ENCODE assay signal across 8 cellular contexts in genomic region chr17:17445925-17446665, GRCh38. TPM values are rescaled to one million over a fixed set of nuclear protein-coding genes. Genes with fewer than 3 reads are reported as not detected.
DNase-seq lines count a peak whose midpoint lies in the region; ATAC-seq and TF ChIP-seq lines count a peak whose summit lies in the region.

No MANE protein-coding gene starts in this region.

- intact Hi-C loops in Right ventricle myocardium inferior (cut with DNase I), result no loop called here
- intact Hi-C loops in vagina (cut with DNase I), result no loop called here
- intact Hi-C loops in A673 (cut with micrococcal nuclease; ENCODE audit: unreplicated experiment), result no loop called here

- ATAC-seq in Right ventricle myocardium inferior (peak; percentile 23), HG03025 (IDR thresholded peaks at IDR 0.05; ENCODE audit: low FRiP score, unreplicated experiment) (no peak)

- BruUV-seq in A673 (replicated peaks; lab: Mats Ljungman, UMichigan), result no TSS peak

- CTCF ChIA-PET in A673 (lab: Charles Lee), result interaction anchor here (0.6 kb wide), 1 partner anchor 193 kb away, joined by 3 read pairs; no protein-coding TSS in a partner anchor

- H3K36me3 ChIP-seq in right atrium auricular region (no peaks in the 10 kb centered on the region), adipocyte (ENCODE audit: control insufficient read depth, insufficient read depth, low read length, severe bottlenecking) (no peaks in the 10 kb centered on the region), vagina (no peaks in the 10 kb centered on the region), A673 (ENCODE audit: insufficient read depth, low read length, poor library complexity, severe bottlenecking) (no peaks in the 10 kb centered on the region)

- TF ChIP-seq CTCF in right atrium auricular region (IDR thresholded peaks at IDR 0.05) (no peak), vagina (IDR thresholded peaks at IDR 0.05) (no peak), A673 (conservative IDR thresholded peaks at IDR 0.05; ENCODE audit: low read depth, low read length) (no peak)

- H3K9me3 ChIP-seq in right atrium auricular region, result no peaks in the 10 kb centered on the region
- H3K9me3 ChIP-seq in adipocyte (ENCODE audit: control insufficient read depth, low read length), result peaks cover 4% of the 10 kb centered on the region
- no peaks in the 10 kb centered on the region for H3K9me3 ChIP-seq in vagina
- no peaks in the 10 kb centered on the region for H3K9me3 ChIP-seq in A673 (ENCODE audit: low read depth, low read length, poor library complexity, severe bottlenecking)

- DNase-seq in Right ventricle myocardium inferior (ENCODE audit: missing footprints) (no peak), right atrium auricular region (ENCODE audit: low spot score) (no peak), adipocyte (ENCODE audit: low read depth) (peak; percentile 70), kidney tubule cell (ENCODE audit: low spot score) (peak; percentile 99), vagina (ENCODE audit: extremely low spot score in 2 of 2) (no peak), A673 (ENCODE audit: low spot score) (no peak), globus pallidus (ENCODE audit: low spot score) (no peak)

- H3K27me3 ChIP-seq in right atrium auricular region, result no peaks in the 10 kb centered on the region
- no peaks in the 10 kb centered on the region for H3K27me3 ChIP-seq in adipocyte (replicated peaks; ENCODE audit: control insufficient read depth, insufficient read depth, low read length)
- no peaks in the 10 kb centered on the region for H3K27me3 ChIP-seq in vagina
- no peaks in the 10 kb centered on the region for H3K27me3 ChIP-seq in A673 (replicated peaks; ENCODE audit: insufficient read depth, low read depth, low read length, poor library complexity)

- no peak for TF ChIP-seq POLR2A in vagina (IDR thresholded peaks at IDR 0.05)

- H3K4me3 ChIP-seq in right atrium auricular region, result no peak overlapping the region
- H3K4me3 ChIP-seq in adipocyte (ENCODE audit: low read length), result no peak overlapping the region
- H3K4me3 ChIP-seq in vagina, result no peak overlapping the region
- H3K4me3 ChIP-seq in A673 (ENCODE audit: low read depth, low read length, poor library complexity, severe bottlenecking), result no peak overlapping the region

- H3K9ac ChIP-seq in adipocyte (ENCODE audit: low read length), result no peak overlapping the region

- H3K4me1 ChIP-seq in right atrium auricular region (peaks cover 0 to 11% of the 10 kb centered on the region in 2 donors), adipocyte (ENCODE audit: control insufficient read depth, insufficient read depth, low read length) (peaks cover 9% of the 10 kb centered on the region), vagina (peaks cover 13% of the 10 kb centered on the region), A673 (ENCODE audit: insufficient read depth, low read length, poor library complexity, severe bottlenecking) (no peaks in the 10 kb centered on the region)

- POLR2A ChIA-PET in A673 (lab: Charles Lee; ENCODE audit: low non-redundant PET), result no interaction called here

- H3K27ac ChIP-seq in right atrium auricular region (no peak overlapping the region), vagina (peak overlapping the region; percentile 42), A673 (ENCODE audit: low read depth, low read length, poor library complexity, severe bottlenecking) (no peak overlapping the region)

RNA-seq across cellular contexts. Expression of gene MED9, which starts 30.7 kb away (rescaled TPM):
- 40.4 TPM for total RNA-seq in Right ventricle myocardium inferior
- 10 to 100 TPM; 36.7 to 41.0 TPM for total RNA-seq in right atrium auricular region
- 18.9 TPM for total RNA-seq in vagina
- 20.4 and 21.6 TPM in 2 replicates for total RNA-seq in A673 (2021)

RNA-seq across cellular contexts. Expression of gene RASD1, which starts 50.1 kb away (rescaled TPM):
- total RNA-seq in Right ventricle myocardium inferior, result 45.3 TPM
- 100 to 1,000 TPM in 1 of 2 donors, 10 to 100 TPM in 1; 37.9 to 131 TPM for total RNA-seq in right atrium auricular region
- total RNA-seq in vagina, result 227 TPM
- 0.21 and 0.24 TPM in 2 replicates for total RNA-seq in A673 (2021)

Comparison
In these comparisons a context has a peak if more than half of its experiments do, and no peak if none do; other contexts are left out.
1. DNase-seq: peak in adipocyte (single experiment) and kidney tubule cell (single experiment); none in Right ventricle myocardium inferior (single experiment), right atrium auricular region (single experiment), vagina (0 of 2), A673 (single experiment) and globus pallidus (single experiment).
2. RNA of gene RASD1, which starts 50.1 kb away (total RNA-seq): 227 TPM in vagina (single experiment), 37.9 to 131 TPM in right atrium auricular region and 45.3 TPM in Right ventricle myocardium inferior (single experiment); 0.21 to 0.24 TPM in A673; every median in the first group is over 10 times any median in the second.